Comparison of ENCODE assay signal across 13 cellular contexts in the genomic region with DNA sequence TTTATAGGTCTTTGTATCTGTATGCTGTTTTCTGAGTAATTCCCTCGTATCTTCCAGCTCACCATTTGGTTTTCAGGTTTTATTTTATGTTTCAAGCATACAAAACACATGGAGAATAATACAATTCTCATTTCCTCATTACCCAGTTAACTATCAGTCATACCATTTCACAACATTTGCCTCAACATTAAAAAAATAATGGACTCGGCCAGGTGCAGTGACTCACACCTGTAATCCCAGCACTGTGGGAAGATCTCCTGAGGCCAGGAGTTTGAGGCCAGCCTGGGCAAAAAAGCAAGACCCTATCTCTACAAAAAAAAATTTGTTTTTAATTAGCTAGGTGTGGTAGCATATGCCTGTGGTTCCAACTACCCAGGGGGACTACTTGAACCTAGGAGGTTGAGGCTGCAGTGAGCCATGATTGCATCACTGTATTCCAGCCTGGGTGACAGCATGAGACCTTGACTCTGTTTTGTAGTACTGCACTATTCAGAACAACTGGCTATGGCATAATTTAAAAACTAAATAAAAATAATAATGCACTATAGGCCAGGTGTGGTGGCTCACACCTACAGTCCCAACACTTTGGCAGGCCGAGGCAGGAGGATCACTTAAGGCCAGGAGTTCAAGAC. TPM values are rescaled to one million over a fixed set of nuclear protein-coding genes. Genes with fewer than 3 reads are reported as not detected.
DNase-seq lines count a peak whose midpoint lies in the region; ATAC-seq, FAIRE-seq and TF ChIP-seq lines count a peak whose summit lies in the region.
"Had no signal": no experiment of that assay in that cellular context is flagged by ENCODE, and none has a peak within 500 bp of the region (broad histone marks: within the 10 kb centered on the region; RNA-seq: fewer than 3 reads in every experiment).

No MANE protein-coding gene starts in this region.

- no peak overlapping the region for H4K5ac ChIP-seq in mesendoderm (ENCODE audit: low read length)

- H2BK15ac ChIP-seq in mesendoderm (replicated peaks; ENCODE audit: low read depth), result no peak overlapping the region

- H3K9me3 ChIP-seq in RWPE2 (ENCODE audit: severe bottlenecking) (no peaks in the 10 kb centered on the region), thyroid gland (no peaks in the 10 kb centered on the region)

- intact Hi-C loops in thyroid gland (cut with DNase I), result no loop called here

- FAIRE-seq in D721Med (lab: Jason Lieb, UNC), result peak; percentile 32

- H3K27ac Mint-ChIP-seq in neural crest cell (ENCODE audit: unreplicated experiment), result peak overlapping the region; percentile 70
- H3K27ac Mint-ChIP-seq: B cell; CD4-positive, alpha-beta T cell had no signal

- no peaks in the 10 kb centered on the region for H3K27me3 Mint-ChIP-seq in neural crest cell (ENCODE audit: low read depth)
- H3K27me3 Mint-ChIP-seq: B cell; CD4-positive, alpha-beta T cell had no signal

- H3K56ac ChIP-seq in mesendoderm (ENCODE audit: low read length), result no peak overlapping the region

- H3K4me2 ChIP-seq in mesendoderm (ENCODE audit: low read length), result no peak overlapping the region

- H2BK5ac ChIP-seq in mesendoderm (ENCODE audit: low read length), result no peak overlapping the region

- TF ChIP-seq POLR2A in thyroid gland (IDR thresholded peaks at IDR 0.05), result no peak

- no peak overlapping the region for H3K23ac ChIP-seq in mesendoderm (ENCODE audit: low read length)

- H3K79me1 ChIP-seq in mesendoderm (ENCODE audit: low read length), result no peaks in the 10 kb centered on the region

- H3K36me3 Mint-ChIP-seq in neural crest cell (ENCODE audit: low read depth), result peaks cover 33% of the 10 kb centered on the region

- H3K79me2 ChIP-seq in mesendoderm (ENCODE audit: control insufficient read depth, insufficient read depth, low read length), result no peaks in the 10 kb centered on the region

- H3K4me1 ChIP-seq in RWPE2 (ENCODE audit: insufficient read depth, poor library complexity, severe bottlenecking) (no peaks in the 10 kb centered on the region), foreskin keratinocyte (peaks cover 4% of the 10 kb centered on the region), thyroid gland (no peaks in the 10 kb centered on the region), mesendoderm (ENCODE audit: control insufficient read depth, low read depth, low read length) (no peaks in the 10 kb centered on the region)

- ATAC-seq in RWPE2 (ENCODE audit: low read depth) (peak; percentile 66), foreskin keratinocyte (peak; percentile 76)

- no peak overlapping the region for H3K4me3 Mint-ChIP-seq in neural crest cell
- H3K4me3 Mint-ChIP-seq: B cell; CD4-positive, alpha-beta T cell had no signal

- H3K4me3 ChIP-seq in RWPE2 (ENCODE audit: severe bottlenecking) (no peak overlapping the region), thyroid gland (replicated peaks in 1 of 3) (no peak overlapping the region), mesendoderm (ENCODE audit: low read length) (no peak overlapping the region)

- H3K27me3 ChIP-seq in RWPE2 (ENCODE audit: insufficient read depth, poor library complexity, severe bottlenecking) (no peaks in the 10 kb centered on the region), foreskin keratinocyte (no peaks in the 10 kb centered on the region), thyroid gland (no peaks in the 10 kb centered on the region), mesendoderm (ENCODE audit: insufficient read depth, low read length, poor library complexity) (no peaks in the 10 kb centered on the region)

- WGBS in thyroid gland, 2 donors, result 78 to 83% methylated on average over 3 of the region's 3 CpGs
- no CpG with 5 or more reads among the region's 3 CpGs for WGBS in mesendoderm (ENCODE audit: extremely low coverage, insufficient coverage, low lambda C conversion rate)

- no peak for DNase-seq in D721Med (ENCODE audit: insufficient read length, low spot score)
- no peak for DNase-seq in RWPE2 (ENCODE audit: low spot score)
- DNase-seq in foreskin keratinocyte, result peak in 1 of 2 donors; percentile 78
- no peak for DNase-seq in neural crest cell (ENCODE audit: low read depth, low spot score)
- DNase-seq in DMS 273 treated with DMSO at 0.1 percent for 48 hours (lab: John Stamatoyannopoulos, UW), result no peak
- DNase-seq in thyroid gland, result no peak
- no peak for DNase-seq in mesendoderm
- DNase-seq: CD4-positive, alpha-beta T cell; NCI-H1105 treated with DMSO at 0.1 percent for 48 hours; NCI-H187; NCI-H748 treated with DMSO at 0.1 percent for 48 hours; SIG-M5 had no signal

- H3K4ac ChIP-seq in mesendoderm (ENCODE audit: low read depth, low read length), result no peak overlapping the region

- H3K4me1 Mint-ChIP-seq in neural crest cell, result no peaks in the 10 kb centered on the region

- H2AK5ac ChIP-seq in mesendoderm (ENCODE audit: low read length), result no peak overlapping the region

- H3K18ac ChIP-seq in mesendoderm (ENCODE audit: low read length), result no peak overlapping the region

- TF ChIP-seq CTCF in D721Med (IDR thresholded peaks at IDR 0.05; ENCODE audit: insufficient read depth, missing control alignments) (no peak), RWPE2 (IDR thresholded peaks at IDR 0.05; ENCODE audit: poor library complexity, severe bottlenecking) (no peak), foreskin keratinocyte (conservative IDR thresholded peaks at IDR 0.05) (no peak), neural crest cell (conservative IDR thresholded peaks at IDR 0.05) (no peak), thyroid gland (IDR thresholded peaks at IDR 0.05) (no peak)

- no peak overlapping the region for H3K9ac ChIP-seq in mesendoderm (ENCODE audit: low read length)

- peaks cover 98% of the 10 kb centered on the region for H3K36me3 ChIP-seq in RWPE2 (ENCODE audit: low read depth)
- H3K36me3 ChIP-seq in thyroid gland, result peaks cover 11 to 13% of the 10 kb centered on the region in 2 donors
- H3K36me3 ChIP-seq in mesendoderm (ENCODE audit: control insufficient read depth, insufficient read depth, low read length), result peaks cover 6% of the 10 kb centered on the region

- no peak overlapping the region for H4K8ac ChIP-seq in mesendoderm (ENCODE audit: low read depth, low read length)

- no peaks in the 10 kb centered on the region for H3K9me3 Mint-ChIP-seq in neural crest cell
- H3K9me3 Mint-ChIP-seq: CD4-positive, alpha-beta T cell had no signal

- no peak overlapping the region for H3K27ac ChIP-seq in RWPE2 (ENCODE audit: poor library complexity, severe bottlenecking)
- H3K27ac ChIP-seq in foreskin keratinocyte, result peak overlapping the region; percentile 74
- no peak overlapping the region for H3K27ac ChIP-seq in thyroid gland
- no peak overlapping the region for H3K27ac ChIP-seq in mesendoderm (ENCODE audit: low read depth, low read length)

- no peak overlapping the region for H2BK120ac ChIP-seq in mesendoderm (ENCODE audit: low read depth, low read length)

RNA-seq across cellular contexts. Expression of gene NPC1, which starts 20.3 kb away (rescaled TPM):
- total RNA-seq in foreskin keratinocyte (60.8 and 69.9 TPM in 2 replicates), neural crest cell (62.7 and 68.3 TPM in 2 replicates), thyroid gland (10 to 100 TPM; 32.8 to 68.6 (median 42.0) TPM)
- 24.3 and 25.8 TPM in 2 replicates for polyA plus RNA-seq in foreskin keratinocyte
- 30.5 TPM for polyA plus RNA-seq in mesendoderm (2013, experiment 1 of 2)
- 29.1 TPM for polyA plus RNA-seq in mesendoderm (2013, experiment 2 of 2)
